Comparison of ENCODE assay signal across 1 cellular context in genomic region chr3:133494469-133494868, GRCh38.
TF ChIP-seq lines count a peak whose summit lies in the region.

No MANE protein-coding gene starts in this region.

TF ChIP-seq in endothelial cell of umbilical vein, 7 proteins besides CTCF, POLR2A, EP300 and RAD21:
- TF ChIP-seq EZH2 (IDR thresholded peaks at IDR 0.05; ENCODE audit: borderline replicate concordance, low read depth, low read length, severe bottlenecking): no peak
- no peak for TF ChIP-seq MAX (IDR thresholded peaks at IDR 0.05; ENCODE audit: insufficient read depth, insufficient read length)
- no peak for TF ChIP-seq MYC (IDR thresholded peaks at IDR 0.05; ENCODE audit: low read depth, low read length)
- TF ChIP-seq GATA2 (IDR thresholded peaks at IDR 0.05; ENCODE audit: insufficient read depth, insufficient read length, low read depth, low read length): no peak
- no peak for TF ChIP-seq JUN (IDR thresholded peaks at IDR 0.05; ENCODE audit: borderline replicate concordance, insufficient read depth, insufficient read length, low read depth)
- no peak for TF ChIP-seq POLR2AphosphoS5 (IDR thresholded peaks at IDR 0.05; ENCODE audit: insufficient read depth, low read depth, low read length)
